Comparison of ENCODE assay signal across 8 cellular contexts in the genomic region with DNA sequence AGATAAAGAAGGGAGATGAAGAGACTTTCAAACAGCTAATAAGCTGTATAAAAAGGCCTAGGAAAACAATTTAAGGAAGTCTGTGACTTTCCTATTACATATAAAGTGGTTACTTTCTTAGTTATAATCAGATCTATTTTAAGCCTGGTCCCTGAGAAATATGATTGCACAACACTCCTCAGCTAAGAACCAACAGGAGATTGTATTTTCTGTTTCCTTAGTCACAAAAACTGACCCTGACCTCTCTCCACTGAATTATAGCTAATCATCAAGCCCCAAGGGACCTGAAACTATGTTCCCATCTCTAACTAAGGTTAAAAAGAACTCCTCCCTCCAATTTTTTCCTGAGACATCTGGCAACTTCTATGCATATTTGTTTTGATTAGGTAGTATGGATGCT.
DNase-seq lines count a peak whose midpoint lies in the region; ATAC-seq and TF ChIP-seq lines count a peak whose summit lies in the region.

No MANE protein-coding gene starts in this region.

- peaks cover 0 to 23% (median 10%) of the 10 kb centered on the region in 3 donors for H3K4me1 ChIP-seq in gastroesophageal sphincter

- POLR2A ChIA-PET in GM10248 (lab: Yijun Ruan, JAX): no interaction called here

- TF ChIP-seq CTCF in gastroesophageal sphincter (IDR thresholded peaks at IDR 0.05): no peak
- TF ChIP-seq CTCF in GM10248 (IDR thresholded peaks at IDR 0.05; ENCODE audit: control extremely low read depth, extremely low read depth, low read depth, missing control alignments): no peak

- no peak for TF ChIP-seq POLR2A in gastroesophageal sphincter (IDR thresholded peaks at IDR 0.05)

- H3K36me3 ChIP-seq in gastroesophageal sphincter: peaks cover 3 to 54% of the 10 kb centered on the region in 2 donors

- CTCF ChIA-PET in GM10248 (lab: Yijun Ruan, JAX): interaction anchor here (1.3 to 1.7 kb wide), 3 partner anchors 12 to 17 kb away, joined by 4 to 5 read pairs (median 5); no protein-coding TSS in a partner anchor

- H3K4me3 ChIP-seq in gastroesophageal sphincter (no peak overlapping the region), skeletal muscle cell (ENCODE audit: low read depth, low read length) (no peak overlapping the region)

- peak; percentile 93 for ATAC-seq in gastroesophageal sphincter

- peak overlapping the region; percentile 27 to 69 (median 64) for H3K27ac ChIP-seq in gastroesophageal sphincter

- no peak for TF ChIP-seq EP300 in gastroesophageal sphincter (IDR thresholded peaks at IDR 0.05)

- H3K9me3 ChIP-seq in gastroesophageal sphincter: no peaks in the 10 kb centered on the region

- no peaks in the 10 kb centered on the region for H3K27me3 ChIP-seq in gastroesophageal sphincter

- DNase-seq in GM04504 (ENCODE audit: low read depth): peak; percentile 92
- peak; percentile 7 for DNase-seq in T1000 (lab: John Stamatoyannopoulos, UW)
- peak; percentile 94 for DNase-seq in skeletal muscle cell (ENCODE audit: low read depth)
- DNase-seq in retina: no peak
- no peak for DNase-seq in NCI-H2171 (lab: John Stamatoyannopoulos, UW)
- DNase-seq in NCI-H2081 treated with DMSO at 0.1 percent for 48 hours (lab: John Stamatoyannopoulos, UW): no peak
- DNase-seq in GM10248 (ENCODE audit: extremely low spot score): no peak

Comparison
In these comparisons a context has a peak if more than half of its experiments do, and no peak if none do; other contexts are left out.
1. DNase-seq: peak in GM04504 (single experiment), T1000 (single experiment) and skeletal muscle cell (single experiment); none in retina (single experiment), NCI-H2171 (single experiment), NCI-H2081 treated with DMSO at 0.1 percent for 48 hours (single experiment) and GM10248 (single experiment).